In the genomic region with DNA sequence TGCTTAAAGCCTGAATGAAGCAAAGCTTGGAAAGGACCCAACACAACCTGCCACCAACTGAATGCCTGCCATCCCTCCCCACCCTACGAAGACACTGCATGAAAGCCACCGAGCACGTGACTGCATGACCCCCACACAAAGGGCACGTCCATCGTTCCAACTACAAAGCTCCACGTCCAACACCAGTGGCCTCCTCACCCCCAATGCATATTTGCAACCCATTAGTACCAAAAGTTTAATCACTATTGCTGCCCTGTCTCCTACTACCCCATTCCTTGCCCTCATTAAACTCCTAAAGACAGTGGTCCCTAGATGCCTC, we compare ENCODE assay signal across 1 cellular context.
TF ChIP-seq lines count a peak whose summit lies in the region.

No MANE protein-coding gene starts in this region.

TF ChIP-seq in IMR-90, 13 proteins besides CTCF, POLR2A, EP300 and RAD21 (continued from another document):
- TF ChIP-seq, protein P1, sequence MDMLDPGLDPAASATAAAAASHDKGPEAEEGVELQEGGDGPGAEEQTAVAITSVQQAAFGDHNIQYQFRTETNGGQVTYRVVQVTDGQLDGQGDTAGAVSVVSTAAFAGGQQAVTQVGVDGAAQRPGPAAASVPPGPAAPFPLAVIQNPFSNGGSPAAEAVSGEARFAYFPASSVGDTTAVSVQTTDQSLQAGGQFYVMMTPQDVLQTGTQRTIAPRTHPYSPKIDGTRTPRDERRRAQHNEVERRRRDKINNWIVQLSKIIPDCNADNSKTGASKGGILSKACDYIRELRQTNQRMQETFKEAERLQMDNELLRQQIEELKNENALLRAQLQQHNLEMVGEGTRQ (IDR thresholded peaks at IDR 0.05; ENCODE audit: low read depth, low read length): no peak
- TF ChIP-seq, protein P2, sequence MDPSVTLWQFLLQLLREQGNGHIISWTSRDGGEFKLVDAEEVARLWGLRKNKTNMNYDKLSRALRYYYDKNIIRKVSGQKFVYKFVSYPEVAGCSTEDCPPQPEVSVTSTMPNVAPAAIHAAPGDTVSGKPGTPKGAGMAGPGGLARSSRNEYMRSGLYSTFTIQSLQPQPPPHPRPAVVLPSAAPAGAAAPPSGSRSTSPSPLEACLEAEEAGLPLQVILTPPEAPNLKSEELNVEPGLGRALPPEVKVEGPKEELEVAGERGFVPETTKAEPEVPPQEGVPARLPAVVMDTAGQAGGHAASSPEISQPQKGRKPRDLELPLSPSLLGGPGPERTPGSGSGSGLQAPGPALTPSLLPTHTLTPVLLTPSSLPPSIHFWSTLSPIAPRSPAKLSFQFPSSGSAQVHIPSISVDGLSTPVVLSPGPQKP (IDR thresholded peaks at IDR 0.05; ENCODE audit: borderline replicate concordance, low read depth, low read length): no peak
- TF ChIP-seq FOS (IDR thresholded peaks at IDR 0.05; ENCODE audit: low read depth, low read length) (no peak), MAZ (IDR thresholded peaks at IDR 0.05; ENCODE audit: borderline replicate concordance, low read depth, low read length) (no peak), RFX5 (IDR thresholded peaks at IDR 0.05; ENCODE audit: low read depth, low read length) (no peak), CEBPB (IDR thresholded peaks at IDR 0.05; ENCODE audit: low read depth, low read length) (no peak), CHD1 (IDR thresholded peaks at IDR 0.05; ENCODE audit: low read depth, low read length) (no peak)
